In genomic region chr10:117242463-117242832, GRCh38 we compare ENCODE assay signal across 16 cellular contexts. TPM values are rescaled to one million over a fixed set of nuclear protein-coding genes. Genes with fewer than 3 reads are reported as not detected.
DNase-seq lines count a peak whose midpoint lies in the region; ATAC-seq and TF ChIP-seq lines count a peak whose summit lies in the region.
"Had no signal": no experiment of that assay in that cellular context is flagged by ENCODE, and none has a peak within 500 bp of the region (broad histone marks: within the 10 kb centered on the region; RNA-seq: fewer than 3 reads in every experiment).

No MANE protein-coding gene starts in this region.

- TF ChIP-seq CTCF in brain (conservative IDR thresholded peaks at IDR 0.05), result no peak
- TF ChIP-seq CTCF in nephron (IDR thresholded peaks at IDR 0.05; ENCODE audit: unreplicated experiment in 3 of 3), result no peak
- no peak for TF ChIP-seq CTCF in type B pancreatic cell (conservative IDR thresholded peaks at IDR 0.05)

- H3K4me3 Mint-ChIP-seq in activated naive CD8-positive, alpha-beta T cell, result peak overlapping the region; percentile 22
- no peak overlapping the region for H3K4me3 Mint-ChIP-seq in activated naive CD8-positive, alpha-beta T cell treated with anti-CD3 and anti-CD28 coated beads, Interleukin-2, amount 50 U/mL, for 24 hours
- peak overlapping the region; percentile 17 to 81 (median 74) for H3K4me3 Mint-ChIP-seq in brain
- H3K4me3 Mint-ChIP-seq in nephron, result peak overlapping the region; percentile 45 to 71 (median 66)
- peak overlapping the region; percentile 72 for H3K4me3 Mint-ChIP-seq in type B pancreatic cell

- H3K9me3 Mint-ChIP-seq in activated naive CD8-positive, alpha-beta T cell (ENCODE audit: low read depth), result no peaks in the 10 kb centered on the region
- no peaks in the 10 kb centered on the region for H3K9me3 Mint-ChIP-seq in activated naive CD8-positive, alpha-beta T cell treated with anti-CD3 and anti-CD28 coated beads, Interleukin-2, amount 50 U/mL, for 24 hours
- H3K9me3 Mint-ChIP-seq in brain (no peaks in the 10 kb centered on the region), nephron (no peaks in the 10 kb centered on the region), type B pancreatic cell (no peaks in the 10 kb centered on the region)
- H3K9me3 Mint-ChIP-seq: CD4-positive, alpha-beta memory T cell had no signal

- H3K4me1 Mint-ChIP-seq in activated naive CD8-positive, alpha-beta T cell (ENCODE audit: low read depth), result peaks cover 18% of the 10 kb centered on the region
- peaks cover 3% of the 10 kb centered on the region for H3K4me1 Mint-ChIP-seq in activated naive CD8-positive, alpha-beta T cell treated with anti-CD3 and anti-CD28 coated beads, Interleukin-2, amount 50 U/mL, for 24 hours
- H3K4me1 Mint-ChIP-seq in brain (peaks cover 4% of the 10 kb centered on the region), nephron (peaks cover 5% of the 10 kb centered on the region), type B pancreatic cell (ENCODE audit: unreplicated experiment) (peaks cover 4% of the 10 kb centered on the region)

- ATAC-seq in activated naive CD8-positive, alpha-beta T cell treated with anti-CD3 and anti-CD28 coated beads, Interleukin-2, amount 50 U/mL, for 24 hours, result no peak
- ATAC-seq in HG03457 (IDR thresholded peaks at IDR 0.05; ENCODE audit: unreplicated experiment), result no peak
- no peak for ATAC-seq in HG02759 (IDR thresholded peaks at IDR 0.05; ENCODE audit: unreplicated experiment)

- H3K36me3 Mint-ChIP-seq in activated naive CD8-positive, alpha-beta T cell, result no peaks in the 10 kb centered on the region
- H3K36me3 Mint-ChIP-seq in activated naive CD8-positive, alpha-beta T cell treated with anti-CD3 and anti-CD28 coated beads, Interleukin-2, amount 50 U/mL, for 24 hours (ENCODE audit: low read depth), result no peaks in the 10 kb centered on the region
- H3K36me3 Mint-ChIP-seq in brain (no peaks in the 10 kb centered on the region), nephron (ENCODE audit: low read depth) (no peaks in the 10 kb centered on the region), type B pancreatic cell (no peaks in the 10 kb centered on the region)
- H3K36me3 Mint-ChIP-seq: CD4-positive, alpha-beta memory T cell had no signal

- peaks cover 22% of the 10 kb centered on the region for H3K27me3 Mint-ChIP-seq in activated naive CD8-positive, alpha-beta T cell
- peaks cover 44% of the 10 kb centered on the region for H3K27me3 Mint-ChIP-seq in activated naive CD8-positive, alpha-beta T cell treated with anti-CD3 and anti-CD28 coated beads, Interleukin-2, amount 50 U/mL, for 24 hours
- H3K27me3 Mint-ChIP-seq in brain (peaks cover 76% of the 10 kb centered on the region), nephron (ENCODE audit: low read depth) (peaks cover 88% of the 10 kb centered on the region), type B pancreatic cell (peaks cover 82% of the 10 kb centered on the region)

- no peak for DNase-seq in activated naive CD8-positive, alpha-beta T cell treated with anti-CD3 and anti-CD28 coated beads, Interleukin-2, amount 50 U/mL, for 24 hours
- DNase-seq in type B pancreatic cell (ENCODE audit: extremely low spot score, unreplicated experiment) (no peak), iPS-NIHi7 (ENCODE audit: extremely low spot score) (no peak)
- DNase-seq: CD4-positive, alpha-beta memory T cell; DMS153; DMS79 treated with DMSO at 0.1 percent for 48 hours; GF-D8 had no signal

- H3K27ac Mint-ChIP-seq in activated naive CD8-positive, alpha-beta T cell, result no peak overlapping the region
- no peak overlapping the region for H3K27ac Mint-ChIP-seq in activated naive CD8-positive, alpha-beta T cell treated with anti-CD3 and anti-CD28 coated beads, Interleukin-2, amount 50 U/mL, for 24 hours
- no peak overlapping the region for H3K27ac Mint-ChIP-seq in brain
- no peak overlapping the region for H3K27ac Mint-ChIP-seq in nephron
- H3K27ac Mint-ChIP-seq in type B pancreatic cell, result no peak overlapping the region
- H3K27ac Mint-ChIP-seq: CD14-positive monocyte, IgD-negative memory B cell had no signal

RNA-seq across cellular contexts. Expression of gene SLC18A2, which starts 1.5 kb away (rescaled TPM):
- polyA plus RNA-seq in brain (ENCODE audit: insufficient read depth, low read depth, low replicate concordance), result 10.3 TPM
- 1.8 and 2.7 TPM in 2 replicates for total RNA-seq in type B pancreatic cell (ENCODE audit: low replicate concordance)

RNA-seq across cellular contexts. Expression of gene KCNK18, which starts 45.2 kb away (rescaled TPM):
- not detected for polyA plus RNA-seq in brain (ENCODE audit: insufficient read depth, low read depth, low replicate concordance)
- not detected in 2 replicates for total RNA-seq in type B pancreatic cell (ENCODE audit: low replicate concordance)
- total RNA-seq: CD4-positive, alpha-beta memory T cell; H1 had no signal
- polyA plus RNA-seq: A549; CD14-positive monocyte; CD4-positive, alpha-beta memory T cell; H1; IgD-negative memory B cell had no signal
